ENCODE assay signal across 19 cellular contexts in the genomic region with DNA sequence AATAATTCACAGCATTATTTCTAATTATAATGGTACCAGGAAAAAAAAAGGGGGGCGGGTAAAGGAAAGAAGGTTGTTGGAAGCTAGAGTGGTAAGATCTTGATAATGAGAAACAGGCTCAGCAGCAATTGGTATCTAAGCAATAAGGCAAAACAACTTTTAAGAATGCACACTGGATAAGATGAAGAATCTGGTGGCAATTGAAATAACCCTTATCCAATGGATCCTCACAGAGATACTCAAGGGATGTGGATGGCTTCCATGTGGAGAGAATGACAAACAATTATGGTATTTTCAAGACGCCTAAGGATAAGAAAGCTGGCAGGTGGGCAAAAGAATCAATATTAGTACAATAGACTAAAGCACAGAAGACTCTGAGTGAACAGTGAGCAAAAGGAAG.
DNase-seq lines count a peak whose midpoint lies in the region; ATAC-seq and TF ChIP-seq lines count a peak whose summit lies in the region.
"Had no signal": no experiment of that assay in that cellular context is flagged by ENCODE, and none has a peak within 500 bp of the region (broad histone marks: within the 10 kb centered on the region; RNA-seq: fewer than 3 reads in every experiment).

No MANE protein-coding gene starts in this region.

- H3K4me1 ChIP-seq in neural progenitor cell (no peaks in the 10 kb centered on the region), breast epithelium (no peaks in the 10 kb centered on the region)
- H3K4me1 ChIP-seq: BLaER1 treated with 17β-estradiol and CSF1 and Interleukin-3, amounts not matched to agents 10 nM and 100 nM had no signal

- H3K4me1 Mint-ChIP-seq in neural progenitor cell, result peaks cover 18% of the 10 kb centered on the region
- H3K4me1 Mint-ChIP-seq: CD8-positive, alpha-beta memory T cell; IgD-negative memory B cell had no signal

- H3K36me3 ChIP-seq in neural progenitor cell (no peaks in the 10 kb centered on the region), breast epithelium (no peaks in the 10 kb centered on the region)
- H3K36me3 ChIP-seq: BLaER1 treated with 17β-estradiol and CSF1 and Interleukin-3, amounts not matched to agents 10 nM and 100 nM had no signal

- H3K27ac ChIP-seq in neural progenitor cell (no peak overlapping the region), breast epithelium (no peak overlapping the region)
- H3K27ac ChIP-seq: BLaER1 treated with 17β-estradiol and CSF1 and Interleukin-3, amounts not matched to agents 10 nM and 100 nM had no signal

- peak overlapping the region; percentile 34 for H3K27ac Mint-ChIP-seq in neural progenitor cell
- H3K27ac Mint-ChIP-seq: CD8-positive, alpha-beta memory T cell; IgD-negative memory B cell had no signal

- no peaks in the 10 kb centered on the region for H3K9me3 Mint-ChIP-seq in neural progenitor cell
- H3K9me3 Mint-ChIP-seq: IgD-negative memory B cell had no signal

- ATAC-seq in activated CD4-positive, CD25-positive, alpha-beta regulatory T cell treated with anti-CD3 and anti-CD28 coated beads, Interleukin-2, amount 50 U/mL, for 24 hours, result no peak
- no peak for ATAC-seq in HG03521 (IDR thresholded peaks at IDR 0.05; ENCODE audit: unreplicated experiment)

- no peaks in the 10 kb centered on the region for H3F3A ChIP-seq in neural progenitor cell (ENCODE audit: low read depth)

- DNase-seq in NCI-H2107 treated with DMSO at 0.1 percent for 48 hours (lab: John Stamatoyannopoulos, UW; ENCODE audit: unreplicated experiment), result peak; percentile 23
- DNase-seq in NCI-H2107 (lab: John Stamatoyannopoulos, UW), result no peak
- peak; percentile 65 for DNase-seq in NCI-H146 (lab: John Stamatoyannopoulos, UW)
- DNase-seq in NCI-H69 (lab: John Stamatoyannopoulos, UW), result peak; percentile 92
- DNase-seq in neural progenitor cell (ENCODE audit: low spot score), result no peak
- no peak for DNase-seq in breast epithelium (ENCODE audit: low spot score in 2 of 2)
- DNase-seq: CD8-positive, alpha-beta memory T cell; EL; H7; Kasumi-1; NCI-H2081 treated with DMSO at 0.1 percent for 48 hours; NCI-H524 treated with DMSO at 0.1 percent for 48 hours; OCI-M1; RPMI8226; SIG-M5 had no signal

- no peaks in the 10 kb centered on the region for H3K36me3 Mint-ChIP-seq in neural progenitor cell
- H3K36me3 Mint-ChIP-seq: CD8-positive, alpha-beta memory T cell; IgD-negative memory B cell had no signal

- H3K4me3 ChIP-seq in neural progenitor cell, result no peak overlapping the region
- no peak overlapping the region for H3K4me3 ChIP-seq in breast epithelium
- H3K4me3 ChIP-seq: BLaER1 treated with 17β-estradiol and CSF1 and Interleukin-3, amounts not matched to agents 10 nM and 100 nM had no signal

- H3K79me2 ChIP-seq in neural progenitor cell (ENCODE audit: low read depth), result no peaks in the 10 kb centered on the region

- no peaks in the 10 kb centered on the region for H4K20me1 ChIP-seq in neural progenitor cell (ENCODE audit: low read depth)
- H4K20me1 ChIP-seq: BLaER1 treated with 17β-estradiol and CSF1 and Interleukin-3, amounts not matched to agents 10 nM and 100 nM had no signal

- no peak for TF ChIP-seq CTCF in neural progenitor cell (IDR thresholded peaks at IDR 0.05)
- no peak for TF ChIP-seq CTCF in breast epithelium (IDR thresholded peaks at IDR 0.05)

- no peak overlapping the region for H3K9ac ChIP-seq in neural progenitor cell
- H3K9ac ChIP-seq: BLaER1 treated with 17β-estradiol and CSF1 and Interleukin-3, amounts not matched to agents 10 nM and 100 nM had no signal

- no peak overlapping the region for H3K4me2 ChIP-seq in neural progenitor cell
- H3K4me2 ChIP-seq: BLaER1 treated with 17β-estradiol and CSF1 and Interleukin-3, amounts not matched to agents 10 nM and 100 nM had no signal

- H3K27me3 Mint-ChIP-seq in neural progenitor cell (ENCODE audit: insufficient read depth, low read depth), result no peaks in the 10 kb centered on the region

- H3K4me3 Mint-ChIP-seq in neural progenitor cell, result no peak overlapping the region
- H3K4me3 Mint-ChIP-seq: CD8-positive, alpha-beta memory T cell; IgD-negative memory B cell had no signal

- H3K9me3 ChIP-seq in neural progenitor cell (ENCODE audit: low read depth) (no peaks in the 10 kb centered on the region), breast epithelium (no peaks in the 10 kb centered on the region)
- H3K9me3 ChIP-seq: BLaER1 treated with 17β-estradiol and CSF1 and Interleukin-3, amounts not matched to agents 10 nM and 100 nM had no signal

- intact Hi-C loops in breast epithelium (cut with DNase I; ENCODE audit: low total_unique reads), result no loop called here

- H3K27me3 ChIP-seq in neural progenitor cell (no peaks in the 10 kb centered on the region), breast epithelium (no peaks in the 10 kb centered on the region)
- H3K27me3 ChIP-seq: BLaER1 treated with 17β-estradiol and CSF1 and Interleukin-3, amounts not matched to agents 10 nM and 100 nM had no signal

- no peak overlapping the region for H2AFZ ChIP-seq in neural progenitor cell (replicated peaks)

- TF ChIP-seq POLR2A in breast epithelium (IDR thresholded peaks at IDR 0.05), result no peak

Comparison
In these comparisons a context has a peak if more than half of its experiments do, and no peak if none do; other contexts are left out.
1. DNase-seq: peak in NCI-H2107 treated with DMSO at 0.1 percent for 48 hours (single experiment), NCI-H146 (single experiment) and NCI-H69 (single experiment); none in NCI-H2107 (single experiment), neural progenitor cell (single experiment) and breast epithelium (0 of 2).